Comparison of ENCODE assay signal across 8 cellular contexts in genomic region chr17:63696381-63696961, GRCh38. TPM values are rescaled to one million over a fixed set of nuclear protein-coding genes. Genes with fewer than 3 reads are reported as not detected.
A peak's percentile ranks its signal among the peaks of the same experiment; 100 is the strongest.
DNase-seq lines count a peak whose midpoint lies in the region; ATAC-seq and TF ChIP-seq lines count a peak whose summit lies in the region.

No MANE protein-coding gene starts in this region.

- H3F3A ChIP-seq in PC-3 (ENCODE audit: low read length, unreplicated experiment), result no peaks in the 10 kb centered on the region

- no peak overlapping the region for H3K9ac ChIP-seq in PC-3 (ENCODE audit: low read length)

- in situ Hi-C loops in astrocyte of the spinal cord (cut with HindIII; ENCODE audit: low sequenced_read_pairs), result no loop called here

- intact Hi-C loops in A673 (cut with micrococcal nuclease; ENCODE audit: unreplicated experiment) (loop anchor here (5.0 to 10.0 kb wide), 2 partner anchors 74 to 272 kb away; partner anchors contain the start of gene MAP3K3), PC-3 (cut with micrococcal nuclease) (loop anchor here (5.0 to 10.0 kb wide), 3 partner anchors 74 to 272 kb away; partner anchors contain the start of genes FTSJ3, MAP3K3 and PSMC5), lower lobe of right lung (cut with DNase I) (no loop called here)

- no peaks in the 10 kb centered on the region for H4K20me1 ChIP-seq in PC-3 (ENCODE audit: low read length)

- no peaks in the 10 kb centered on the region for H3K27me3 ChIP-seq in A673 (replicated peaks; ENCODE audit: insufficient read depth, low read depth, low read length, poor library complexity)
- H3K27me3 ChIP-seq in PC-3 (ENCODE audit: low read length), result no peaks in the 10 kb centered on the region
- no peaks in the 10 kb centered on the region for H3K27me3 ChIP-seq in lower lobe of right lung (ENCODE audit: low read depth)

- BruUV-seq in A673 (replicated peaks; lab: Mats Ljungman, UMichigan), result no TSS peak
- no TSS peak for BruUV-seq in PC-3 (replicated peaks; lab: Mats Ljungman, UMichigan)

- H3K36me3 ChIP-seq in A673 (ENCODE audit: insufficient read depth, low read length, poor library complexity, severe bottlenecking) (peaks cover 13% of the 10 kb centered on the region), PC-3 (ENCODE audit: low read depth, low read length) (peaks cover 5% of the 10 kb centered on the region; the same call in 1 of the 2 replicates), lower lobe of right lung (peaks cover 41% of the 10 kb centered on the region)

- H2AFZ ChIP-seq in PC-3 (ENCODE audit: low read length), result no peak overlapping the region

- ATAC-seq in PC-3 (peak; percentile 9), lower lobe of right lung (no peak), GM18861 (IDR thresholded peaks at IDR 0.05; ENCODE audit: unreplicated experiment) (no peak), GM18505 (IDR thresholded peaks at IDR 0.05; ENCODE audit: unreplicated experiment) (no peak), GM21576 (IDR thresholded peaks at IDR 0.05; ENCODE audit: unreplicated experiment) (no peak)

- CTCF ChIA-PET in A673 (lab: Charles Lee) (no interaction called here), PC-3 (lab: Charles Lee) (no interaction called here)

- no peaks in the 10 kb centered on the region for H3K9me2 ChIP-seq in PC-3 (replicated peaks; ENCODE audit: low read length)

- H3K27ac ChIP-seq in A673 (ENCODE audit: low read depth, low read length, poor library complexity, severe bottlenecking) (no peak overlapping the region), PC-3 (ENCODE audit: low read length) (no peak overlapping the region), lower lobe of right lung (peak overlapping the region; percentile 84)

- TF ChIP-seq CTCF in A673 (conservative IDR thresholded peaks at IDR 0.05; ENCODE audit: low read depth, low read length), result peak; percentile 30; the same call in 1 of the 2 replicates
- TF ChIP-seq CTCF in GM12865 (IDR thresholded peaks at IDR 0.05; ENCODE audit: insufficient read depth, low read depth, low read length, missing control alignments), result peak; percentile 52
- TF ChIP-seq CTCF in PC-3 (conservative IDR thresholded peaks at IDR 0.05; ENCODE audit: low read depth, low read length), result peak; percentile 60
- TF ChIP-seq CTCF in astrocyte of the spinal cord (IDR thresholded peaks at IDR 0.05; ENCODE audit: low read depth, low read length), result peak; percentile 56
- TF ChIP-seq CTCF in lower lobe of right lung (IDR thresholded peaks at IDR 0.05), result peak; percentile 49

- no peak for TF ChIP-seq POLR2A in GM18505 (IDR thresholded peaks at IDR 0.05; ENCODE audit: borderline replicate concordance, extremely low read depth, insufficient read depth, insufficient read length)

- H3K9me3 ChIP-seq in A673 (ENCODE audit: low read depth, low read length, poor library complexity, severe bottlenecking) (no peaks in the 10 kb centered on the region), PC-3 (ENCODE audit: low read length) (no peaks in the 10 kb centered on the region), lower lobe of right lung (no peaks in the 10 kb centered on the region)

- H3K4me3 ChIP-seq in A673 (ENCODE audit: low read depth, low read length, poor library complexity, severe bottlenecking), result no peak overlapping the region
- H3K4me3 ChIP-seq in GM12865 (ENCODE audit: low read depth, low read length), result peak overlapping the region; percentile 87
- no peak overlapping the region for H3K4me3 ChIP-seq in PC-3 (ENCODE audit: low read length)
- H3K4me3 ChIP-seq in astrocyte of the spinal cord (ENCODE audit: low read depth, low read length), result no peak overlapping the region
- no peak overlapping the region for H3K4me3 ChIP-seq in lower lobe of right lung

- H3K4me1 ChIP-seq in A673 (ENCODE audit: insufficient read depth, low read length, poor library complexity, severe bottlenecking), result peaks cover 32% of the 10 kb centered on the region
- peaks cover 7% of the 10 kb centered on the region; the same call in 1 of the 2 replicates for H3K4me1 ChIP-seq in PC-3 (ENCODE audit: insufficient read depth, low read length)
- H3K4me1 ChIP-seq in lower lobe of right lung, result peaks cover 39% of the 10 kb centered on the region

- DNase-seq in A673 (ENCODE audit: low spot score) (peak; percentile 39), GM12865 (ENCODE audit: low read depth) (peak; percentile 86), PC-3 (peak; percentile 55), astrocyte of the spinal cord (ENCODE audit: low read depth, low spot score) (peak; percentile 34), lower lobe of right lung (no peak)

- no peak overlapping the region for H3K4me2 ChIP-seq in PC-3 (ENCODE audit: low read length)

- H3K79me2 ChIP-seq in PC-3 (ENCODE audit: low read length), result no peaks in the 10 kb centered on the region

- POLR2A ChIA-PET in A673 (lab: Charles Lee; ENCODE audit: low non-redundant PET) (no interaction called here), PC-3 (lab: Charles Lee; ENCODE audit: unreplicated experiment) (no interaction called here)

RNA-seq across cellular contexts. Expression of gene LIMD2, which starts 3.5 kb away (rescaled TPM):
- 119 and 127 TPM in 2 replicates for total RNA-seq in A673 (2021)
- 19.4 and 43.0 TPM in 2 replicates for total RNA-seq in PC-3 (2014; rRNA removed)
- 25.9 TPM for total RNA-seq in lower lobe of right lung

RNA-seq across cellular contexts. Expression of gene STRADA, which starts 45.1 kb away (rescaled TPM):
- total RNA-seq in A673 (2021) (56.3 and 62.8 TPM in 2 replicates), PC-3 (2014; rRNA removed) (17.9 and 26.3 TPM in 2 replicates), lower lobe of right lung (32.8 TPM)
